In the genomic region with DNA sequence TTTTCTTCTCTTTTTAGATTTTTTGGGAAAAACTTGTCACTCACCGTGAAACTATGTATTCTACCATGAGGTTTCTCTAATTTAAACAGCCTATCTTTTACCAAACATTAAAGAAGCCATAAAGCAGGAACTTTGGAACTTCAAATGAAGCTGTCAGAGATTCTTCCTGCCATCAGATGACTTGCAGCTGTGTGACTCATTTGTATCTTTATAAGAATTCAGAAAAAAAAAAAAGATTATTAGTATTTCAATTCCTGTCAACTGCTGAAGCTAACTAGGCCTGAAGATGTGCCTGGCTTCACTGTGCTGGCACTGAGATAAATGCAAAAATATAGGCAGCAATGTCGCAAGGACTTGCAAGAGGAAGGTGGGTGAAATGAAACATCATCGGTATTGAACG, we compare ENCODE assay signal across 17 cellular contexts.
DNase-seq lines count a peak whose midpoint lies in the region; ATAC-seq and TF ChIP-seq lines count a peak whose summit lies in the region.
"Had no signal": no experiment of that assay in that cellular context is flagged by ENCODE, and none has a peak within 500 bp of the region (broad histone marks: within the 10 kb centered on the region; RNA-seq: fewer than 3 reads in every experiment).

No MANE protein-coding gene starts in this region.

- no peaks in the 10 kb centered on the region for H3K4me1 ChIP-seq in adipocyte (ENCODE audit: control insufficient read depth, insufficient read depth, low read length)
- H3K4me1 ChIP-seq in CD8-positive, alpha-beta T cell (ENCODE audit: insufficient read depth, low read length), result no peaks in the 10 kb centered on the region
- H3K4me1 ChIP-seq: Caco-2, SJSA1 had no signal

- no peak overlapping the region for H3K4me3 ChIP-seq in adipocyte (ENCODE audit: low read length)
- H3K4me3 ChIP-seq in CD8-positive, alpha-beta T cell (ENCODE audit: low read depth, low read length), result no peak overlapping the region
- H3K4me3 ChIP-seq: SJSA1 had no signal

- no peaks in the 10 kb centered on the region for H3K36me3 Mint-ChIP-seq in CD8-positive, alpha-beta T cell

- TF ChIP-seq CTCF in CD8-positive, alpha-beta T cell (IDR thresholded peaks at IDR 0.05), result no peak

- H3K4me1 Mint-ChIP-seq in stimulated activated naive CD8-positive, alpha-beta T cell treated with anti-CD3 and anti-CD28 coated beads, Interleukin-15, amount 100 ng/mL, for 72 hours, result no peaks in the 10 kb centered on the region
- no peaks in the 10 kb centered on the region for H3K4me1 Mint-ChIP-seq in CD8-positive, alpha-beta T cell (ENCODE audit: low read depth)

- CTCF ChIA-PET in CD8-positive, alpha-beta T cell (lab: Charles Lee), result no interaction called here

- no peak for ATAC-seq in stimulated activated naive CD8-positive, alpha-beta T cell treated with anti-CD3 and anti-CD28 coated beads, Interleukin-15, amount 100 ng/mL, for 72 hours
- no peak for ATAC-seq in CD8-positive, alpha-beta T cell

- H3K36me3 ChIP-seq in adipocyte (ENCODE audit: control insufficient read depth, insufficient read depth, low read length, severe bottlenecking), result no peaks in the 10 kb centered on the region
- H3K36me3 ChIP-seq in CD8-positive, alpha-beta T cell (ENCODE audit: insufficient read depth, low read length), result no peaks in the 10 kb centered on the region
- H3K36me3 ChIP-seq: SJSA1 had no signal

- no peaks in the 10 kb centered on the region for H3K9me3 ChIP-seq in adipocyte (ENCODE audit: control insufficient read depth, low read length)
- H3K9me3 ChIP-seq in CD8-positive, alpha-beta T cell (ENCODE audit: low read length), result no peaks in the 10 kb centered on the region
- H3K9me3 ChIP-seq: Caco-2, SJSA1 had no signal

- no peak overlapping the region for H3K27ac Mint-ChIP-seq in stimulated activated naive CD8-positive, alpha-beta T cell treated with anti-CD3 and anti-CD28 coated beads, Interleukin-15, amount 100 ng/mL, for 72 hours
- no peak overlapping the region for H3K27ac Mint-ChIP-seq in CD8-positive, alpha-beta T cell

- no peaks in the 10 kb centered on the region for H3K27me3 Mint-ChIP-seq in stimulated activated naive CD8-positive, alpha-beta T cell treated with anti-CD3 and anti-CD28 coated beads, Interleukin-15, amount 100 ng/mL, for 72 hours
- no peaks in the 10 kb centered on the region for H3K27me3 Mint-ChIP-seq in CD8-positive, alpha-beta T cell (ENCODE audit: low read depth)

- DNase-seq in ELR (ENCODE audit: low read depth), result peak; percentile 27
- peak; percentile 19 for DNase-seq in adipocyte (ENCODE audit: low read depth)
- peak; percentile 6 for DNase-seq in fibroblast of peridontal ligament (ENCODE audit: extremely low read depth)
- DNase-seq in putamen (ENCODE audit: low spot score), result peak; percentile 62
- DNase-seq in activated CD4-positive, alpha-beta T cell treated with anti-CD3 and anti-CD28 coated beads for 1 hour, result no peak
- DNase-seq in stimulated activated naive CD8-positive, alpha-beta T cell treated with anti-CD3 and anti-CD28 coated beads, Interleukin-15, amount 100 ng/mL, for 72 hours, result no peak
- no peak for DNase-seq in CD8-positive, alpha-beta T cell
- no peak for DNase-seq in stimulated activated CD4-positive, alpha-beta T cell treated with anti-CD3 and anti-CD28 coated beads, Interleukin-2, amount 100 ng/mL, for 24 hours
- DNase-seq: Caco-2, DMS153, H7, MV-4-11, NCI-H1436 treated with DMSO at 0.1 percent for 48 hours, NCI-H2029 treated with DMSO at 0.1 percent for 48 hours, NCI-H2171 treated with DMSO at 0.1 percent for 48 hours, NCI-H774 had no signal

- POLR2A ChIA-PET in CD8-positive, alpha-beta T cell (lab: Charles Lee), result no interaction called here

- H3K9ac ChIP-seq in adipocyte (ENCODE audit: low read length), result no peak overlapping the region

- no peak overlapping the region for H3K4me3 Mint-ChIP-seq in stimulated activated naive CD8-positive, alpha-beta T cell treated with anti-CD3 and anti-CD28 coated beads, Interleukin-15, amount 100 ng/mL, for 72 hours
- H3K4me3 Mint-ChIP-seq in CD8-positive, alpha-beta T cell, result no peak overlapping the region

- no peak overlapping the region for H3K27ac ChIP-seq in CD8-positive, alpha-beta T cell (ENCODE audit: low read depth, low read length)
- H3K27ac ChIP-seq: SJSA1 had no signal

- intact Hi-C loops in CD8-positive, alpha-beta T cell (cut with DNase I, micrococcal nuclease), result no loop called here

- H3K9me3 Mint-ChIP-seq in stimulated activated naive CD8-positive, alpha-beta T cell treated with anti-CD3 and anti-CD28 coated beads, Interleukin-15, amount 100 ng/mL, for 72 hours, result no peaks in the 10 kb centered on the region
- H3K9me3 Mint-ChIP-seq in CD8-positive, alpha-beta T cell, result peaks cover 8% of the 10 kb centered on the region

- H3K27me3 ChIP-seq in adipocyte (replicated peaks; ENCODE audit: control insufficient read depth, insufficient read depth, low read length), result no peaks in the 10 kb centered on the region
- H3K27me3 ChIP-seq in CD8-positive, alpha-beta T cell (ENCODE audit: insufficient read depth, low read length), result no peaks in the 10 kb centered on the region
- H3K27me3 ChIP-seq: SJSA1 had no signal

Comparison
In these comparisons a context has a peak if more than half of its experiments do, and no peak if none do; other contexts are left out.
1. DNase-seq: peak in ELR (single experiment), adipocyte (single experiment), fibroblast of peridontal ligament (single experiment) and putamen (single experiment); none in activated CD4-positive, alpha-beta T cell treated with anti-CD3 and anti-CD28 coated beads for 1 hour (single experiment), stimulated activated naive CD8-positive, alpha-beta T cell treated with anti-CD3 and anti-CD28 coated beads, Interleukin-15, amount 100 ng/mL, for 72 hours (0 of 2), CD8-positive, alpha-beta T cell (0 of 7) and stimulated activated CD4-positive, alpha-beta T cell treated with anti-CD3 and anti-CD28 coated beads, Interleukin-2, amount 100 ng/mL, for 24 hours (0 of 2).